In genomic region chr6:14770040-14770439, GRCh38 we compare ENCODE assay signal across 19 cellular contexts.
"Had no signal": no experiment of that assay in that cellular context is flagged by ENCODE, and none has a peak within 500 bp of the region (broad histone marks: within the 10 kb centered on the region; RNA-seq: fewer than 3 reads in every experiment).

No MANE protein-coding gene starts in this region.

- H3K27ac ChIP-seq: colonic mucosa, dorsolateral prefrontal cortex, heart left ventricle, right lobe of liver, transverse colon, uterus had no signal

- H3K36me3 Mint-ChIP-seq: stimulated activated effector memory CD8-positive, alpha-beta T cell treated with anti-CD3 and anti-CD28 coated beads, Interleukin-12 subunit alpha, Interleukin-12 subunit beta, amount 100 ng/mL, for 72 hours had no signal

- H3K27me3 Mint-ChIP-seq: activated T-cell treated with anti-CD3 and anti-CD28 coated beads, Interleukin-2, amount 50 U/mL, for 24 hours; activated T-helper 17 cell treated with anti-CD3 and anti-CD28 coated beads, Interleukin-2, amount 50 U/mL, for 72 hours had no signal

- H3K4me1 Mint-ChIP-seq: stimulated activated effector memory CD8-positive, alpha-beta T cell treated with anti-CD3 and anti-CD28 coated beads, Interleukin-12 subunit alpha, Interleukin-12 subunit beta, amount 100 ng/mL, for 72 hours had no signal

- H3K4me3 Mint-ChIP-seq: activated T-cell treated with anti-CD3 and anti-CD28 coated beads, Interleukin-2, amount 50 U/mL, for 24 hours; activated T-helper 17 cell treated with anti-CD3 and anti-CD28 coated beads, Interleukin-2, amount 50 U/mL, for 72 hours; effector memory CD8-positive, alpha-beta T cell; nephron; stimulated activated effector memory CD8-positive, alpha-beta T cell treated with anti-CD3 and anti-CD28 coated beads, Interleukin-12 subunit alpha, Interleukin-12 subunit beta, amount 100 ng/mL, for 72 hours had no signal

- H3K4me3 ChIP-seq: colonic mucosa, dorsolateral prefrontal cortex, heart left ventricle, right lobe of liver, transverse colon, uterus had no signal

- H3K36me3 ChIP-seq: colonic mucosa, heart left ventricle, right lobe of liver, transverse colon, uterus had no signal

- H3K9me3 Mint-ChIP-seq: activated T-cell treated with anti-CD3 and anti-CD28 coated beads, Interleukin-2, amount 50 U/mL, for 24 hours; activated T-helper 17 cell treated with anti-CD3 and anti-CD28 coated beads, Interleukin-2, amount 50 U/mL, for 72 hours; effector memory CD8-positive, alpha-beta T cell; stimulated activated effector memory CD8-positive, alpha-beta T cell treated with anti-CD3 and anti-CD28 coated beads, Interleukin-12 subunit alpha, Interleukin-12 subunit beta, amount 100 ng/mL, for 72 hours had no signal

- H3K9me3 ChIP-seq: colonic mucosa, heart left ventricle, right lobe of liver, transverse colon, uterus had no signal

- DNase-seq: activated CD4-positive, alpha-beta T cell treated with anti-CD3 and anti-CD28 coated beads for 1 hour; activated CD4-positive, alpha-beta T cell treated with anti-CD3 and anti-CD28 coated beads, Interleukin-2, amount 50 U/mL, for 4 hours; activated CD8-positive, alpha-beta memory T cell treated with anti-CD3 and anti-CD28 coated beads for 24 hours; activated CD8-positive, alpha-beta memory T cell treated with anti-CD3 and anti-CD28 coated beads, Interleukin-2, amount 50 U/mL, for 4 hours; activated T-cell treated with anti-CD3 and anti-CD28 coated beads, Interleukin-2, amount 50 U/mL, for 24 hours; colonic mucosa; dorsolateral prefrontal cortex; effector memory CD8-positive, alpha-beta T cell; nucleus accumbens; right lobe of liver; small intestine; stimulated activated CD4-positive, alpha-beta T cell treated with anti-CD3 and anti-CD28 coated beads, Interleukin-2, amount 100 ng/mL, for 24 hours; transverse colon; uterus had no signal

- H3K27ac Mint-ChIP-seq: activated T-cell treated with anti-CD3 and anti-CD28 coated beads, Interleukin-2, amount 50 U/mL, for 24 hours; activated T-helper 17 cell treated with anti-CD3 and anti-CD28 coated beads, Interleukin-2, amount 50 U/mL, for 72 hours; effector memory CD8-positive, alpha-beta T cell; stimulated activated effector memory CD8-positive, alpha-beta T cell treated with anti-CD3 and anti-CD28 coated beads, Interleukin-12 subunit alpha, Interleukin-12 subunit beta, amount 100 ng/mL, for 72 hours had no signal

- H3K27me3 ChIP-seq: colonic mucosa, dorsolateral prefrontal cortex, heart left ventricle, right lobe of liver, transverse colon, uterus had no signal

- H3K4me1 ChIP-seq: colonic mucosa, right lobe of liver, transverse colon, uterus had no signal

- ATAC-seq: activated naive CD4-positive, alpha-beta T cell treated with anti-CD3 and anti-CD28 coated beads, Interleukin-2, amount 50 U/mL, for 72 hours; activated T-helper 17 cell treated with anti-CD3 and anti-CD28 coated beads, Interleukin-2, amount 50 U/mL, for 72 hours; effector memory CD8-positive, alpha-beta T cell; right lobe of liver; stimulated activated effector memory CD8-positive, alpha-beta T cell treated with anti-CD3 and anti-CD28 coated beads, Interleukin-12 subunit alpha, Interleukin-12 subunit beta, amount 100 ng/mL, for 72 hours had no signal
